ENCODE assay signal across 9 cellular contexts in the genomic region with DNA sequence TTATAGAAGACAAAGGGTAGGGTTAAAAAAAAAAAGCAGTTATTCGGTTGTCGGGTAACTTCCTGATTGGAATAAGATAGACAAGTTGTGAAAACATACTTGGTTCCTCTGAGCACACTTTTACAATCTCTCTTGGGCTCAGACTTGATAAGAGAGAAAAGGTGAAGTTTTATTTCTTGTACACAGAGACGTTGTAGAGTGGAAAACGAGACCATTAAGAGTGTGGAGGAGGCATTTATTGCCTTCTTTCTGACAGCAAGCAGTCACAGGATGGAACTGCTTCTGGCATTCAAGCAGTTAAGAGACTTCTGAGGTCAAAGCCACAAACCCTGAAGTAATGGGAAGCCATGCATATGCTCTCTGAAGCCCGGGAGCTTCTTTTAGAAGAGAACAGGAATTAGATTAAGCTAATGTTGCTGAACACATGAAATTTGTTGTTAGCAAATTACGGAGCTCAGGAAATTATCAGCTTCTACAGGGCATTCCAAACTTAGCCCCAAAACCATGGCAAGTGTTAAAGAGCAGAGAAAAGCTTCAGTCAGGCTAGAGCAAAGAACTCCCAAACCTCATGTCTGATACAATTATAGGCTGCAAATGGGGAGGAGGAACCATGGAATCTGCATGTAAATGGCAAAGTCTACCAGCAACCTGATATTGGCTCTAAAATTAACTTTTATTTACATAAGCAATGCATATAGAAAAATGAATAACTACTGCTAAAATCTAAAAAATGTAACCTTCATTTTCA. TPM values are rescaled to one million over a fixed set of nuclear protein-coding genes. Genes with fewer than 3 reads are reported as not detected.
DNase-seq lines count a peak whose midpoint lies in the region; ATAC-seq and TF ChIP-seq lines count a peak whose summit lies in the region.
"Had no signal": no experiment of that assay in that cellular context is flagged by ENCODE, and none has a peak within 500 bp of the region (broad histone marks: within the 10 kb centered on the region; RNA-seq: fewer than 3 reads in every experiment).

No MANE protein-coding gene starts in this region.

- no peak for TF ChIP-seq POLR2A in upper lobe of left lung (IDR thresholded peaks at IDR 0.05)

- no peak for TF ChIP-seq EP300 in upper lobe of left lung (IDR thresholded peaks at IDR 0.05)

- intact Hi-C loops in heart right ventricle (cut with DNase I) (no loop called here), left cardiac atrium (cut with DNase I) (no loop called here)

- H3K4me1 ChIP-seq in heart right ventricle (peaks cover 0 to 80% (median 39%) of the 10 kb centered on the region in 9 donors), hepatocyte (ENCODE audit: insufficient read depth) (peaks cover 10% of the 10 kb centered on the region), upper lobe of left lung (peaks cover 46 to 53% (median 48%) of the 10 kb centered on the region in 4 donors)

- DNase-seq in heart right ventricle = no peak
- no peak for DNase-seq in left cardiac atrium
- peak; percentile 11 for DNase-seq in T-helper 2 cell treated with Interferon-gamma antibody and Interleukin-4, amounts not matched to agents 5 μg/mL and 100 μg/mL, for 36 hours (ENCODE audit: low spot score)
- DNase-seq in hepatocyte (ENCODE audit: low spot score) = peak; percentile 24
- no peak for DNase-seq in upper lobe of left lung
- DNase-seq in NCI-H526 (lab: John Stamatoyannopoulos, UW) = no peak
- no peak for DNase-seq in hepatic stellate cell (ENCODE audit: low spot score)
- no peak for DNase-seq in stimulated activated CD4-positive, alpha-beta T cell treated with anti-CD3 and anti-CD28 coated beads, Interleukin-4, amount 100 ng/mL, for 24 hours
- DNase-seq: effector CD4-positive, alpha-beta T cell had no signal

- H3K4me3 Mint-ChIP-seq in T-helper 2 cell treated with Interferon-gamma antibody and Interleukin-4, amounts not matched to agents 5 μg/mL and 100 μg/mL, for 36 hours = peak overlapping the region; percentile 71

- H3K27ac ChIP-seq in heart right ventricle (peak overlapping the region in 7 of 10 donors; percentile 5 to 76 (median 66)), hepatocyte (peak overlapping the region; percentile 29), upper lobe of left lung (peak overlapping the region; percentile 49 to 66 (median 60))

- H3K27me3 Mint-ChIP-seq in T-helper 2 cell treated with Interferon-gamma antibody and Interleukin-4, amounts not matched to agents 5 μg/mL and 100 μg/mL, for 36 hours (ENCODE audit: low read depth) = no peaks in the 10 kb centered on the region

- peaks cover 75% of the 10 kb centered on the region for H3K4me1 Mint-ChIP-seq in T-helper 2 cell treated with Interferon-gamma antibody and Interleukin-4, amounts not matched to agents 5 μg/mL and 100 μg/mL, for 36 hours (ENCODE audit: low read depth)

- peaks cover 7% of the 10 kb centered on the region for H3K36me3 Mint-ChIP-seq in T-helper 2 cell treated with Interferon-gamma antibody and Interleukin-4, amounts not matched to agents 5 μg/mL and 100 μg/mL, for 36 hours (ENCODE audit: low read depth)

- H4K20me1 ChIP-seq in hepatocyte (ENCODE audit: insufficient read depth, poor library complexity, severe bottlenecking) = no peaks in the 10 kb centered on the region

- H3K36me3 ChIP-seq in heart right ventricle (no peaks in the 10 kb centered on the region), hepatocyte (replicated peaks; ENCODE audit: insufficient read depth, low read depth) (no peaks in the 10 kb centered on the region), upper lobe of left lung (no peaks in the 10 kb centered on the region)

- H3K4me3 ChIP-seq in heart right ventricle (no peak overlapping the region), hepatocyte (no peak overlapping the region), upper lobe of left lung (no peak overlapping the region)

- WGBS in heart right ventricle, 2 donors = 13 to 17% methylated on average over 6 of the region's 6 CpGs
- 4% methylated on average over 6 of the region's 6 CpGs for WGBS in hepatocyte (ENCODE audit: low lambda C conversion rate, missing lambda C conversion rate)
- WGBS in upper lobe of left lung, 2 donors = 3 to 6% methylated on average over 6 of the region's 6 CpGs

- no peaks in the 10 kb centered on the region for H3K79me2 ChIP-seq in hepatocyte

- peak overlapping the region; percentile 76 for H3K27ac Mint-ChIP-seq in T-helper 2 cell treated with Interferon-gamma antibody and Interleukin-4, amounts not matched to agents 5 μg/mL and 100 μg/mL, for 36 hours

- ATAC-seq in heart right ventricle = peak in 2 of 8 donors; percentile 16 to 21
- ATAC-seq in left cardiac atrium = no peak
- no peak for ATAC-seq in upper lobe of left lung (ENCODE audit: low FRiP score in 2 of 2)

- H3K27me3 ChIP-seq in heart right ventricle = no peaks in the 10 kb centered on the region
- no peaks in the 10 kb centered on the region for H3K27me3 ChIP-seq in hepatocyte
- H3K27me3 ChIP-seq in upper lobe of left lung = no peaks in the 10 kb centered on the region

- H3K4me2 ChIP-seq in hepatocyte = peak overlapping the region; percentile 6

- peak overlapping the region; percentile 1 for H2AFZ ChIP-seq in hepatocyte

- H3K9me2 ChIP-seq in hepatocyte (replicated peaks; ENCODE audit: insufficient read depth) = no peaks in the 10 kb centered on the region

- TF ChIP-seq CTCF in heart right ventricle (IDR thresholded peaks at IDR 0.05) = no peak
- no peak for TF ChIP-seq CTCF in hepatocyte (IDR thresholded peaks at IDR 0.05; ENCODE audit: poor library complexity)
- no peak for TF ChIP-seq CTCF in upper lobe of left lung (IDR thresholded peaks at IDR 0.05)

- peaks cover 3% of the 10 kb centered on the region for H3K9me3 Mint-ChIP-seq in T-helper 2 cell treated with Interferon-gamma antibody and Interleukin-4, amounts not matched to agents 5 μg/mL and 100 μg/mL, for 36 hours

- H3K9me3 ChIP-seq in heart right ventricle (no peaks in the 10 kb centered on the region), hepatocyte (ENCODE audit: low read depth) (no peaks in the 10 kb centered on the region), upper lobe of left lung (no peaks in the 10 kb centered on the region)

RNA-seq across cellular contexts. Expression of gene S1PR1, which starts 26.0 kb away (rescaled TPM):
- total RNA-seq in heart right ventricle = 10 to 100 TPM; 37.4 to 82.2 (median 55.2) TPM
- polyA plus RNA-seq in heart right ventricle = 10 to 100 TPM; 50.3 to 51.2 TPM
- total RNA-seq in left cardiac atrium = 10 to 100 TPM; 69.3 to 85.3 TPM
- total RNA-seq in hepatocyte = 8.7 and 9.3 TPM in 2 replicates
- polyA plus RNA-seq in hepatocyte = 9.3 and 10.0 TPM in 2 replicates
- 100 to 1,000 TPM in 1 of 6 donors, 10 to 100 TPM in 5; 18.9 to 130 (median 76.5) TPM for total RNA-seq in upper lobe of left lung

Comparison
In these comparisons a context has a peak if more than half of its experiments do, and no peak if none do; other contexts are left out.
1. DNase-seq: peak in T-helper 2 cell treated with Interferon-gamma antibody and Interleukin-4, amounts not matched to agents 5 μg/mL and 100 μg/mL, for 36 hours (single experiment) and hepatocyte (single experiment); none in heart right ventricle (0 of 2), left cardiac atrium (single experiment), upper lobe of left lung (0 of 2), NCI-H526 (0 of 2), hepatic stellate cell (single experiment) and stimulated activated CD4-positive, alpha-beta T cell treated with anti-CD3 and anti-CD28 coated beads, Interleukin-4, amount 100 ng/mL, for 24 hours (single experiment).
2. Peak in every context shown above with its lines, with median percentiles within 50 percentile points of each other: H3K27ac ChIP-seq.